ENCODE assay signal across 40 cellular contexts in genomic region chr17:68616334-68616733, GRCh38. TPM values are rescaled to one million over a fixed set of nuclear protein-coding genes. Genes with fewer than 3 reads are reported as not detected.
"Had no signal": no experiment of that assay in that cellular context is flagged by ENCODE, and none has a peak within 500 bp of the region (broad histone marks: within the 10 kb centered on the region; RNA-seq: fewer than 3 reads in every experiment).

No MANE protein-coding gene starts in this region.

- ATAC-seq: activated naive CD4-positive, alpha-beta T cell treated with anti-CD3 and anti-CD28 coated beads, Interleukin-2, amount 50 U/mL, for 72 hours; activated naive CD8-positive, alpha-beta T cell treated with anti-CD3 and anti-CD28 coated beads, Interleukin-2, amount 50 U/mL, for 24 hours; activated T-cell treated with anti-CD3 and anti-CD28 coated beads, Interleukin-2, amount 50 U/mL, for 4 hours; activated T-cell treated with anti-CD3 and anti-CD28 coated beads, Interleukin-2, amount 50 U/mL, for 72 hours; activated T-helper 17 cell treated with anti-CD3 and anti-CD28 coated beads, Interleukin-2, amount 50 U/mL, for 72 hours; body of pancreas had no signal

- H3K9me3 Mint-ChIP-seq: activated naive CD4-positive, alpha-beta T cell treated with anti-CD3 and anti-CD28 coated beads for 36 hours; activated naive CD4-positive, alpha-beta T cell treated with anti-CD3 and anti-CD28 coated beads, Interleukin-2, amount 10 ng/mL, durations not matched to agents 7 days and 5 days; activated naive CD8-positive, alpha-beta T cell treated with anti-CD3 and anti-CD28 coated beads, Interleukin-2, amount 10 ng/mL, durations not matched to agents 7 days and 5 days; activated naive CD8-positive, alpha-beta T cell treated with anti-CD3 and anti-CD28 coated beads, Interleukin-2, amount 50 U/mL, for 24 hours; activated T-cell treated with anti-CD3 and anti-CD28 coated beads, Interleukin-2, amount 50 U/mL, for 24 hours; activated T-helper 1 cell treated with anti-CD3 and anti-CD28 coated beads, Interleukin-12 subunit alpha, Interleukin-12 subunit beta, Interleukin-2, Interleukin-4 antibody, amounts not matched to agents 30 ng/mL and 10 ng/mL and 1 ng/mL, durations not matched to agents 14 hours and 24 hours and 36 hours; activated T-helper 17 cell treated with anti-CD3 and anti-CD28 coated beads, Interleukin-2, amount 50 U/mL, for 72 hours; activated T-helper 2 cell treated with anti-CD3 and anti-CD28 coated beads, Interferon-gamma antibody, Interleukin-2, Interleukin-4, amounts not matched to agents 10 μg/mL and 5 μg/mL and 100 μg/mL, durations not matched to agents 14 hours and 24 hours and 36 hours had no signal

- H3K27ac ChIP-seq: adrenal gland, ascending aorta, body of pancreas, brain microvascular endothelial cell, breast epithelium, cardiac muscle cell had no signal

- H3K4me3 Mint-ChIP-seq: activated naive CD4-positive, alpha-beta T cell treated with anti-CD3 and anti-CD28 coated beads for 36 hours; activated naive CD4-positive, alpha-beta T cell treated with anti-CD3 and anti-CD28 coated beads, Interleukin-2, amount 10 ng/mL, durations not matched to agents 7 days and 5 days; activated naive CD4-positive, alpha-beta T cell treated with anti-CD3 and anti-CD28 coated beads, Interleukin-2, amount 50 U/mL, for 24 hours; activated naive CD8-positive, alpha-beta T cell; activated naive CD8-positive, alpha-beta T cell treated with anti-CD3 and anti-CD28 coated beads for 36 hours; activated naive CD8-positive, alpha-beta T cell treated with anti-CD3 and anti-CD28 coated beads, Interleukin-2, amount 10 ng/mL, durations not matched to agents 7 days and 5 days; activated naive CD8-positive, alpha-beta T cell treated with anti-CD3 and anti-CD28 coated beads, Interleukin-2, amount 50 U/mL, for 24 hours; activated T-cell treated with anti-CD3 and anti-CD28 coated beads, Interleukin-2, amount 50 U/mL, for 24 hours; activated T-cell treated with anti-CD3 and anti-CD28 coated beads, Interleukin-2, amount 50 U/mL, for 4 hours; activated T-cell treated with anti-CD3 and anti-CD28 coated beads, Interleukin-2, amount 50 U/mL, for 72 hours; activated T-helper 1 cell treated with anti-CD3 and anti-CD28 coated beads, Interleukin-12 subunit alpha, Interleukin-12 subunit beta, Interleukin-2, Interleukin-4 antibody, amounts not matched to agents 30 ng/mL and 10 ng/mL and 1 ng/mL, durations not matched to agents 14 hours and 24 hours and 36 hours; activated T-helper 17 cell treated with anti-CD3 and anti-CD28 coated beads, Interleukin-2, amount 50 U/mL, for 72 hours; brain; central memory CD8-positive, alpha-beta T cell had no signal

- H3K4me3 ChIP-seq: adrenal gland, ascending aorta, body of pancreas, breast epithelium, cardiac muscle cell had no signal

- H3K27me3 ChIP-seq: adrenal gland, ascending aorta, body of pancreas, brain microvascular endothelial cell, breast epithelium, cardiac muscle cell had no signal

- H3K36me3 ChIP-seq: adrenal gland, ascending aorta, brain microvascular endothelial cell, breast epithelium, cardiac muscle cell had no signal

- H3K4me1 ChIP-seq: adrenal gland, ascending aorta, breast epithelium had no signal

- H3K36me3 Mint-ChIP-seq: activated naive CD4-positive, alpha-beta T cell treated with anti-CD3 and anti-CD28 coated beads, Interleukin-2, amount 10 ng/mL, durations not matched to agents 7 days and 5 days; activated naive CD4-positive, alpha-beta T cell treated with anti-CD3 and anti-CD28 coated beads, Interleukin-2, amount 50 U/mL, for 72 hours; activated naive CD8-positive, alpha-beta T cell; activated naive CD8-positive, alpha-beta T cell treated with anti-CD3 and anti-CD28 coated beads, Interleukin-2, amount 10 ng/mL, durations not matched to agents 7 days and 5 days; brain had no signal

- FAIRE-seq: bronchial epithelial cell had no signal

- H3K4me1 Mint-ChIP-seq: activated naive CD4-positive, alpha-beta T cell treated with anti-CD3 and anti-CD28 coated beads, Interleukin-2, amount 10 ng/mL, durations not matched to agents 7 days and 5 days; activated naive CD4-positive, alpha-beta T cell treated with anti-CD3 and anti-CD28 coated beads, Interleukin-2, amount 50 U/mL, for 24 hours; activated naive CD8-positive, alpha-beta T cell treated with anti-CD3 and anti-CD28 coated beads for 36 hours; activated naive CD8-positive, alpha-beta T cell treated with anti-CD3 and anti-CD28 coated beads, Interleukin-2, amount 50 U/mL, for 24 hours; activated T-helper 17 cell treated with anti-CD3 and anti-CD28 coated beads, Interleukin-2, amount 50 U/mL, for 72 hours; central memory CD8-positive, alpha-beta T cell had no signal

- H3K9me3 ChIP-seq: adrenal gland, ascending aorta, body of pancreas, breast epithelium had no signal

- H3K27ac Mint-ChIP-seq: activated naive CD4-positive, alpha-beta T cell treated with anti-CD3 and anti-CD28 coated beads for 36 hours; activated naive CD4-positive, alpha-beta T cell treated with anti-CD3 and anti-CD28 coated beads, Interleukin-2, amount 10 ng/mL, durations not matched to agents 7 days and 5 days; activated naive CD4-positive, alpha-beta T cell treated with anti-CD3 and anti-CD28 coated beads, Interleukin-2, amount 50 U/mL, for 24 hours; activated naive CD4-positive, alpha-beta T cell treated with anti-CD3 and anti-CD28 coated beads, Interleukin-2, amount 50 U/mL, for 72 hours; activated naive CD8-positive, alpha-beta T cell; activated naive CD8-positive, alpha-beta T cell treated with anti-CD3 and anti-CD28 coated beads for 36 hours; activated naive CD8-positive, alpha-beta T cell treated with anti-CD3 and anti-CD28 coated beads, Interleukin-2, amount 10 ng/mL, durations not matched to agents 7 days and 5 days; activated naive CD8-positive, alpha-beta T cell treated with anti-CD3 and anti-CD28 coated beads, Interleukin-2, amount 50 U/mL, for 24 hours; activated T-cell treated with anti-CD3 and anti-CD28 coated beads, Interleukin-2, amount 50 U/mL, for 24 hours; activated T-cell treated with anti-CD3 and anti-CD28 coated beads, Interleukin-2, amount 50 U/mL, for 72 hours; activated T-helper 1 cell treated with anti-CD3 and anti-CD28 coated beads, Interleukin-12 subunit alpha, Interleukin-12 subunit beta, Interleukin-2, Interleukin-4 antibody, amounts not matched to agents 30 ng/mL and 10 ng/mL and 1 ng/mL, durations not matched to agents 14 hours and 24 hours and 36 hours; activated T-helper 17 cell treated with anti-CD3 and anti-CD28 coated beads, Interleukin-2, amount 50 U/mL, for 72 hours; activated T-helper 2 cell treated with anti-CD3 and anti-CD28 coated beads, Interferon-gamma antibody, Interleukin-2, Interleukin-4, amounts not matched to agents 10 μg/mL and 5 μg/mL and 100 μg/mL, durations not matched to agents 14 hours and 24 hours and 36 hours; brain had no signal

- DNase-seq: activated effector memory CD4-positive, alpha-beta T cell treated with anti-CD3 and anti-CD28 coated beads, Interleukin-2, amount 50 U/mL, for 16 hours; activated effector memory CD4-positive, alpha-beta T cell treated with Interleukin-2 at 50 U/mL for 16 hours; activated gamma-delta T cell; activated gamma-delta T cell treated with Interleukin-2 at 50 U/mL for 16 hours; activated naive CD4-positive, alpha-beta T cell; activated naive CD4-positive, alpha-beta T cell treated with anti-CD3 and anti-CD28 coated beads for 36 hours; activated naive CD4-positive, alpha-beta T cell treated with anti-CD3 and anti-CD28 coated beads, Interleukin-2, amount 10 ng/mL, durations not matched to agents 7 days and 5 days; activated naive CD4-positive, alpha-beta T cell treated with anti-CD3 and anti-CD28 coated beads, Interleukin-2, amount 50 U/mL, for 16 hours; activated naive CD4-positive, alpha-beta T cell treated with Interleukin-2 at 50 U/mL for 16 hours; activated naive CD8-positive, alpha-beta T cell treated with anti-CD3 and anti-CD28 coated beads for 36 hours; activated naive CD8-positive, alpha-beta T cell treated with anti-CD3 and anti-CD28 coated beads, Interleukin-2, amount 10 ng/mL, durations not matched to agents 7 days and 5 days; activated naive CD8-positive, alpha-beta T cell treated with anti-CD3 and anti-CD28 coated beads, Interleukin-2, amount 50 U/mL, for 24 hours; activated T-cell treated with anti-CD3 and anti-CD28 coated beads, Interleukin-2, amount 50 U/mL, for 1 hour; activated T-cell treated with anti-CD3 and anti-CD28 coated beads, Interleukin-2, amount 50 U/mL, for 24 hours; activated T-cell treated with anti-CD3 and anti-CD28 coated beads, Interleukin-2, amount 50 U/mL, for 4 hours; activated T-cell treated with anti-CD3 and anti-CD28 coated beads, Interleukin-2, amount 50 U/mL, for 48 hours; activated T-cell treated with anti-CD3 and anti-CD28 coated beads, Interleukin-2, amount 50 U/mL, for 72 hours; adrenal gland; amniotic stem cell; amygdala; anterior cingulate cortex; aorta; body of pancreas; brain microvascular endothelial cell; caudate nucleus; central memory CD4-positive, alpha-beta T cell; cerebellar nuclear complex had no signal

RNA-seq across cellular contexts. Expression of gene FAM20A, which starts 15.2 kb away (rescaled TPM):
- total RNA-seq: activated naive CD4-positive, alpha-beta T cell treated with anti-CD3 and anti-CD28 coated beads for 36 hours; activated naive CD4-positive, alpha-beta T cell treated with anti-CD3 and anti-CD28 coated beads, Interleukin-2, amount 50 U/mL, for 72 hours; activated naive CD8-positive, alpha-beta T cell treated with anti-CD3 and anti-CD28 coated beads for 36 hours; activated naive CD8-positive, alpha-beta T cell treated with anti-CD3 and anti-CD28 coated beads, Interleukin-2, amount 10 ng/mL, durations not matched to agents 7 days and 5 days; activated T-cell treated with anti-CD3 and anti-CD28 coated beads, Interleukin-2, amount 50 U/mL, for 72 hours; activated T-helper 1 cell treated with anti-CD3 and anti-CD28 coated beads, Interleukin-12 subunit alpha, Interleukin-12 subunit beta, Interleukin-2, Interleukin-4 antibody, amounts not matched to agents 30 ng/mL and 10 ng/mL and 1 ng/mL, durations not matched to agents 14 hours and 24 hours and 36 hours; activated T-helper 17 cell treated with anti-CD3 and anti-CD28 coated beads, Interleukin-2, amount 50 U/mL, for 72 hours; activated T-helper 2 cell treated with anti-CD3 and anti-CD28 coated beads, Interferon-gamma antibody, Interleukin-2, Interleukin-4, amounts not matched to agents 10 μg/mL and 5 μg/mL and 100 μg/mL, durations not matched to agents 14 hours and 24 hours and 36 hours; chondrocyte had no signal
